2 cellular contexts compared by ENCODE assay signal in genomic region chr1:210340751-210341328, GRCh38.
TF ChIP-seq lines count a peak whose summit lies in the region.

No MANE protein-coding gene starts in this region.

TF ChIP-seq in GM12878, 131 proteins besides CTCF, POLR2A, EP300 and RAD21:
- TF ChIP-seq SIN3A (IDR thresholded peaks at IDR 0.05; ENCODE audit: low read depth, low read length) (no peak), IKZF2 (IDR thresholded peaks at IDR 0.05) (no peak), BCLAF1 (IDR thresholded peaks at IDR 0.05) (no peak), BRCA1 (IDR thresholded peaks at IDR 0.05; ENCODE audit: low read depth, low read length) (no peak), PKNOX1 (IDR thresholded peaks at IDR 0.05) (no peak), ZNF687 (IDR thresholded peaks at IDR 0.05) (no peak), BMI1 (IDR thresholded peaks at IDR 0.05; ENCODE audit: borderline replicate concordance) (no peak), RELA (IDR thresholded peaks at IDR 0.05; ENCODE audit: borderline replicate concordance, partially characterized antibody) (no peak), CBX5 (IDR thresholded peaks at IDR 0.05; ENCODE audit: low read depth) (no peak), SP1 (IDR thresholded peaks at IDR 0.05; ENCODE audit: low read depth, low read length) (no peak), ZBTB11 (CRISPR knock-in tag; IDR thresholded peaks at IDR 0.05) (no peak), TCF7 (IDR thresholded peaks at IDR 0.05; ENCODE audit: borderline replicate concordance) (no peak), ZSCAN29 (IDR thresholded peaks at IDR 0.05) (no peak), USF2 (IDR thresholded peaks at IDR 0.05; ENCODE audit: borderline replicate concordance, low read depth, low read length) (no peak)

TF ChIP-seq in SK-N-SH, 30 proteins besides CTCF, POLR2A, EP300 and RAD21:
- TF ChIP-seq PBX3 (IDR thresholded peaks at IDR 0.05), result no peak
- TF ChIP-seq USF1 (IDR thresholded peaks at IDR 0.05; ENCODE audit: borderline replicate concordance, low read depth), result no peak
- TF ChIP-seq ZBTB33 (IDR thresholded peaks at IDR 0.05; ENCODE audit: borderline replicate concordance, low read depth), result no peak
- no peak for TF ChIP-seq GATA2 (CRISPR knock-in tag; IDR thresholded peaks at IDR 0.05)
- TF ChIP-seq FOSL2 (IDR thresholded peaks at IDR 0.05; ENCODE audit: borderline replicate concordance, low read depth), result no peak
- TF ChIP-seq SMC3 (IDR thresholded peaks at IDR 0.05; ENCODE audit: low read depth, low read length), result no peak
- no peak for TF ChIP-seq SIN3A (IDR thresholded peaks at IDR 0.05; ENCODE audit: borderline replicate concordance, low read depth, low read length)
- TF ChIP-seq FOXJ3 (CRISPR knock-in tag; IDR thresholded peaks at IDR 0.05), result no peak
- no peak for TF ChIP-seq EZH2phosphoT487 (IDR thresholded peaks at IDR 0.05; ENCODE audit: borderline replicate concordance, low read depth)
- TF ChIP-seq IRF3 (IDR thresholded peaks at IDR 0.05; ENCODE audit: low read depth, low read length), result no peak
- TF ChIP-seq FOXM1 (IDR thresholded peaks at IDR 0.05; ENCODE audit: low read depth), result no peak
- no peak for TF ChIP-seq MXI1 (IDR thresholded peaks at IDR 0.05; ENCODE audit: low read depth, low read length)
- no peak for TF ChIP-seq MAX (IDR thresholded peaks at IDR 0.05; ENCODE audit: low read depth)
